Comparison of ENCODE assay signal across 1 cellular context in genomic region chr12:87939182-87939581, GRCh38.
TF ChIP-seq lines count a peak whose summit lies in the region.

No MANE protein-coding gene starts in this region.

TF ChIP-seq in WTC11, 78 proteins besides CTCF, POLR2A, EP300 and RAD21 (continued from another document):
- TF ChIP-seq ZNF671 (CRISPR knock-in tag; IDR thresholded peaks at IDR 0.05) (no peak), CREM (CRISPR knock-in tag; IDR thresholded peaks at IDR 0.05) (no peak), ZNF425 (CRISPR knock-in tag; conservative IDR thresholded peaks at IDR 0.05) (no peak), NFATC4 (CRISPR knock-in tag; IDR thresholded peaks at IDR 0.05) (no peak), ZSCAN18 (CRISPR knock-in tag; IDR thresholded peaks at IDR 0.05) (no peak), SMAD3 (CRISPR knock-in tag; IDR thresholded peaks at IDR 0.05; ENCODE audit: borderline replicate concordance) (no peak), ESRRA (CRISPR knock-in tag; IDR thresholded peaks at IDR 0.05; ENCODE audit: borderline replicate concordance) (no peak), PRRX2 (CRISPR knock-in tag; IDR thresholded peaks at IDR 0.05) (no peak), CBFB (CRISPR knock-in tag; IDR thresholded peaks at IDR 0.05; ENCODE audit: low read depth) (no peak), ATF1 (CRISPR knock-in tag; IDR thresholded peaks at IDR 0.05) (no peak), CREB1 (CRISPR knock-in tag; IDR thresholded peaks at IDR 0.05) (no peak), E2F5 (CRISPR knock-in tag; IDR thresholded peaks at IDR 0.05) (no peak), ZNF232 (CRISPR knock-in tag; IDR thresholded peaks at IDR 0.05) (no peak), ZNF512 (CRISPR knock-in tag; IDR thresholded peaks at IDR 0.05; ENCODE audit: borderline replicate concordance) (no peak)
